34 cellular contexts compared by ENCODE assay signal in the genomic region with DNA sequence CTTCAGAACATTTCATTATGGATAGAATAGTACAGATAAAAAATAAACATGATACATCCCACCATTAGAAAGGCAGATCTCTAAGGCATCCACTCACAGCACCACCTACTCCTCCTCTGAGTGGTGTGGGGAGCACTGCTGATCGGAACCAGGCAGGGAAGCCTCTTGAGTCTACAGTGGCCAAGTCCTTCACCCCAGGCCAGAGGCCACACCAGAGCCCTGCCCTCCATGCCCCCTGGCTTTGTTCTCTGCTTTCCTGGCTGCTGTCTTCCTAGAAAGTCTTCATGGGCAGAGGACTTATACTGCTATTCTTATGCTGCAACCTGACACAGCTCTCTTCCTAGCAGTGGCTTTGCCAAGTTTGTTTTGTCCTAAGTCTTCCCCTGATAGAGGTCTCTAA.
"Had no signal": no experiment of that assay in that cellular context is flagged by ENCODE, and none has a peak within 500 bp of the region (broad histone marks: within the 10 kb centered on the region; RNA-seq: fewer than 3 reads in every experiment).

No MANE protein-coding gene starts in this region.

- H3K9ac ChIP-seq: KMS-11 had no signal

- H3K4me3 ChIP-seq: Peyer's patch had no signal

- H3K4me2 ChIP-seq: KMS-11 had no signal

- DNase-seq: activated B cell treated with CpG ODN at 0.5 μM for 24 hours; activated CD4-positive, alpha-beta T cell treated with anti-CD3 and anti-CD28 coated beads for 1 hour; activated CD4-positive, alpha-beta T cell treated with anti-CD3 and anti-CD28 coated beads for 48 hours; activated CD8-positive, alpha-beta T cell treated with anti-CD3 and anti-CD28 coated beads for 36 hours; activated effector memory CD4-positive, alpha-beta T cell treated with anti-CD3 and anti-CD28 coated beads, Interleukin-2, amount 50 U/mL, for 16 hours; activated naive CD4-positive, alpha-beta T cell; activated naive CD4-positive, alpha-beta T cell treated with anti-CD3 and anti-CD28 coated beads, Interleukin-2, amount 50 U/mL, for 16 hours; activated naive CD8-positive, alpha-beta T cell treated with anti-CD3 and anti-CD28 coated beads for 36 hours; activated T-cell treated with anti-CD3 and anti-CD28 coated beads, Interleukin-2, amount 50 U/mL, for 1 hour; activated T-cell treated with anti-CD3 and anti-CD28 coated beads, Interleukin-2, amount 50 U/mL, for 72 hours; amniotic stem cell; aorta; brain microvascular endothelial cell; NCI-H1092 treated with DMSO at 0.1 percent for 48 hours; NCI-H1417; NCI-H146; NCI-H187; NCI-H2029 treated with DMSO at 0.1 percent for 48 hours; NCI-H2107; NCI-H2171; NCI-H510A; NCI-H526; NCI-H748 treated with DMSO at 0.1 percent for 48 hours; NK-92 treated with Interleukin-12 subunit alpha and Interleukin-12 subunit beta, amount 100 ng/mL, for 24 hours; PC-3; Peyer's patch; RPMI8226; SHP77 treated with DMSO at 0.1 percent for 48 hours; T-cell; T-helper 17 cell had no signal

- ATAC-seq: activated CD8-positive, alpha-beta T cell treated with anti-CD3 and anti-CD28 coated beads for 36 hours; activated T-cell treated with anti-CD3 and anti-CD28 coated beads, Interleukin-2, amount 50 U/mL, for 72 hours; activated T-helper 17 cell treated with anti-CD3 and anti-CD28 coated beads, Interleukin-2, amount 50 U/mL, for 72 hours; PC-3; SK-N-SH treated with all-trans-retinoic acid at 6 μM for 48 hours; T-cell; T-helper 17 cell had no signal

- H3K36me3 ChIP-seq: brain microvascular endothelial cell, Peyer's patch had no signal

- H3K4me1 Mint-ChIP-seq: activated B cell treated with CpG ODN at 0.5 μM for 24 hours; activated naive CD8-positive, alpha-beta T cell treated with anti-CD3 and anti-CD28 coated beads for 36 hours; activated T-helper 17 cell treated with anti-CD3 and anti-CD28 coated beads, Interleukin-2, amount 50 U/mL, for 72 hours; T-cell had no signal

- H3K9me3 Mint-ChIP-seq: activated naive CD8-positive, alpha-beta T cell treated with anti-CD3 and anti-CD28 coated beads for 36 hours; activated T-cell treated with anti-CD3 and anti-CD28 coated beads, Interleukin-2, amount 50 U/mL, for 72 hours; activated T-helper 17 cell treated with anti-CD3 and anti-CD28 coated beads, Interleukin-2, amount 50 U/mL, for 72 hours had no signal

- H3K9me3 ChIP-seq: Peyer's patch had no signal

- H3K27ac Mint-ChIP-seq: activated B cell treated with CpG ODN at 0.5 μM for 24 hours; activated CD8-positive, alpha-beta T cell treated with anti-CD3 and anti-CD28 coated beads for 36 hours; activated naive CD8-positive, alpha-beta T cell treated with anti-CD3 and anti-CD28 coated beads for 36 hours; activated T-cell treated with anti-CD3 and anti-CD28 coated beads, Interleukin-2, amount 50 U/mL, for 72 hours; activated T-helper 17 cell treated with anti-CD3 and anti-CD28 coated beads, Interleukin-2, amount 50 U/mL, for 72 hours; T-cell; T-helper 17 cell had no signal

- H3K27me3 ChIP-seq: brain microvascular endothelial cell, Peyer's patch had no signal

- H3K4me1 ChIP-seq: Peyer's patch had no signal

- H3K4me3 Mint-ChIP-seq: activated B cell treated with CpG ODN at 0.5 μM for 24 hours; activated CD8-positive, alpha-beta T cell treated with anti-CD3 and anti-CD28 coated beads for 36 hours; activated naive CD8-positive, alpha-beta T cell treated with anti-CD3 and anti-CD28 coated beads for 36 hours; activated T-cell treated with anti-CD3 and anti-CD28 coated beads, Interleukin-2, amount 50 U/mL, for 72 hours; activated T-helper 17 cell treated with anti-CD3 and anti-CD28 coated beads, Interleukin-2, amount 50 U/mL, for 72 hours; T-cell; T-helper 17 cell had no signal

- H3K27me3 Mint-ChIP-seq: activated B cell treated with CpG ODN at 0.5 μM for 24 hours; activated CD8-positive, alpha-beta T cell treated with anti-CD3 and anti-CD28 coated beads for 36 hours; activated naive CD8-positive, alpha-beta T cell treated with anti-CD3 and anti-CD28 coated beads for 36 hours; activated T-helper 17 cell treated with anti-CD3 and anti-CD28 coated beads, Interleukin-2, amount 50 U/mL, for 72 hours; T-cell had no signal

- H3K27ac ChIP-seq: KMS-11, VCaP had no signal
